ENCODE assay signal across 8 cellular contexts in genomic region chr17:74922694-74923537, GRCh38. TPM values are rescaled to one million over a fixed set of nuclear protein-coding genes. Genes with fewer than 3 reads are reported as not detected.
DNase-seq lines count a peak whose midpoint lies in the region; ATAC-seq lines count a peak whose summit lies in the region.

Gene USH1G, minus strand, starts transcription at chr17:74923255. Its CDS starts 182 bp downstream, at chr17:74923073.

- H3K27me3 Mint-ChIP-seq in activated T-cell treated with anti-CD3 and anti-CD28 coated beads, Interleukin-2, amount 50 U/mL, for 72 hours (ENCODE audit: low read depth): peaks cover 40% of the 10 kb centered on the region
- peaks cover 83% of the 10 kb centered on the region for H3K27me3 Mint-ChIP-seq in stimulated activated naive CD8-positive, alpha-beta T cell treated with anti-CD3 and anti-CD28 coated beads, Interleukin-15, amount 100 ng/mL, for 72 hours

- DNase-seq in NCI-H345 (lab: John Stamatoyannopoulos, UW) (peak; percentile 43), NCI-H345 treated with DMSO at 0.1 percent for 48 hours (lab: John Stamatoyannopoulos, UW; ENCODE audit: unreplicated experiment) (no peak), GOT3 (lab: John Stamatoyannopoulos, UW) (no peak), NCI-H2081 (lab: John Stamatoyannopoulos, UW) (no peak)
- no peak for DNase-seq in activated T-cell treated with anti-CD3 and anti-CD28 coated beads, Interleukin-2, amount 50 U/mL, for 72 hours
- DNase-seq in stimulated activated naive CD8-positive, alpha-beta T cell treated with anti-CD3 and anti-CD28 coated beads, Interleukin-15, amount 100 ng/mL, for 72 hours: no peak

- H3K9me3 Mint-ChIP-seq in activated T-cell treated with anti-CD3 and anti-CD28 coated beads, Interleukin-2, amount 50 U/mL, for 72 hours: no peaks in the 10 kb centered on the region
- H3K9me3 Mint-ChIP-seq in stimulated activated naive CD8-positive, alpha-beta T cell treated with anti-CD3 and anti-CD28 coated beads, Interleukin-15, amount 100 ng/mL, for 72 hours: no peaks in the 10 kb centered on the region

- H3K4me1 Mint-ChIP-seq in activated T-cell treated with anti-CD3 and anti-CD28 coated beads, Interleukin-2, amount 50 U/mL, for 72 hours (ENCODE audit: low read depth): peaks cover 5% of the 10 kb centered on the region
- peaks cover 27% of the 10 kb centered on the region for H3K4me1 Mint-ChIP-seq in stimulated activated naive CD8-positive, alpha-beta T cell treated with anti-CD3 and anti-CD28 coated beads, Interleukin-15, amount 100 ng/mL, for 72 hours

- ATAC-seq in activated T-cell treated with anti-CD3 and anti-CD28 coated beads, Interleukin-2, amount 50 U/mL, for 72 hours (replicated peaks in 1 of 2): peak; percentile 52 to 66
- peak; percentile 52 for ATAC-seq in stimulated activated naive CD8-positive, alpha-beta T cell treated with anti-CD3 and anti-CD28 coated beads, Interleukin-15, amount 100 ng/mL, for 72 hours
- no peak for ATAC-seq in GM19035 (IDR thresholded peaks at IDR 0.05; ENCODE audit: unreplicated experiment)

- peak within 1 kb of the TSS; percentile 18 for H3K4me3 ChIP-seq in iPS-11a (ENCODE audit: low read depth, low read length)

- peak within 1 kb of the TSS; percentile 34 to 64 for H3K4me3 Mint-ChIP-seq in activated T-cell treated with anti-CD3 and anti-CD28 coated beads, Interleukin-2, amount 50 U/mL, for 72 hours
- peak within 1 kb of the TSS; percentile 39 to 64 for H3K4me3 Mint-ChIP-seq in stimulated activated naive CD8-positive, alpha-beta T cell treated with anti-CD3 and anti-CD28 coated beads, Interleukin-15, amount 100 ng/mL, for 72 hours

- no peaks in the 10 kb centered on the region for H3K36me3 Mint-ChIP-seq in activated T-cell treated with anti-CD3 and anti-CD28 coated beads, Interleukin-2, amount 50 U/mL, for 72 hours (ENCODE audit: insufficient read depth in 2 of 2)

- no peak within 1 kb of the TSS for H3K27ac Mint-ChIP-seq in activated T-cell treated with anti-CD3 and anti-CD28 coated beads, Interleukin-2, amount 50 U/mL, for 72 hours
- H3K27ac Mint-ChIP-seq in stimulated activated naive CD8-positive, alpha-beta T cell treated with anti-CD3 and anti-CD28 coated beads, Interleukin-15, amount 100 ng/mL, for 72 hours: no peak within 1 kb of the TSS

RNA-seq across cellular contexts. Expression of gene USH1G, which starts in this region (rescaled TPM):
- total RNA-seq in activated T-cell treated with anti-CD3 and anti-CD28 coated beads, Interleukin-2, amount 50 U/mL, for 72 hours: not detected

Comparison
In these comparisons a context has a peak if more than half of its experiments do, and no peak if none do; other contexts are left out.
1. Peak in ATAC-seq in activated T-cell treated with anti-CD3 and anti-CD28 coated beads, Interleukin-2, amount 50 U/mL, for 72 hours; RNA of the gene not detected or under 1 TPM.